14 cellular contexts compared by ENCODE assay signal in the genomic region with DNA sequence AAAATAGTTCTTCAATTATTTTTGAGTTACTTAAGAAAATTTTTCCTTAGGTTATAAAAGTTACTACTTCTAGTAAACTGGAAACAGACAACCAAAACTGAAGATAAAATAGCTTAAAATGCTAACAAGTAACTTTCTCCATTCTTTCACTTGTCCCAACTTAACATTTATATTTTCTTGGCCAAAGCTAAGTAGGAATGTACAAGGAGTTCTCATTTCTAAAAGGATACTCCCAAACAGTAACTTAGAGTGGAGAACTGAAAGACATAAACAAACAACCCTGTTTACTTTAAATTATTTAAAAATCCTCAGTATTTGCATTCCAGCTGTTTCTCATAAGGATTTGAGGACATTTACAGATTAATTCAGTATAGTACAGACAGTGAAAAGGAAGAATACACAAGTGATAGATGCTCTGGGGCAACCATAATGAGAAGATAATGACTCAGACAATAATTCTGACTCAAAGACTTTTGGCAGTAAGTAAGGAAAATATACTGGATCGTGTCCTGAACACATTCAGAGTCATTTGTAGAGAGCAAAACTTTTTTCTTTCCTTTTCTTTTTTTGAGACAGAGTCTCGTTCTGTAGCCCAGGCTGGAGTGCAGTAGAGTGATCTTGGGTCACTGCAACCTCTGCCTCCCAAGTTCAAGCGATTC. TPM values are rescaled to one million over a fixed set of nuclear protein-coding genes. Genes with fewer than 3 reads are reported as not detected.
A peak's percentile ranks its signal among the peaks of the same experiment; 100 is the strongest.
DNase-seq lines count a peak whose midpoint lies in the region; ATAC-seq and TF ChIP-seq lines count a peak whose summit lies in the region.
"Had no signal": no experiment of that assay in that cellular context is flagged by ENCODE, and none has a peak within 500 bp of the region (broad histone marks: within the 10 kb centered on the region; RNA-seq: fewer than 3 reads in every experiment).

No MANE protein-coding gene starts in this region.

- H3K4me1 ChIP-seq in SJSA1 (replicated peaks) = peaks cover 47% of the 10 kb centered on the region

- H3K4me3 ChIP-seq in SJSA1 = no peak overlapping the region
- H3K4me3 ChIP-seq in fibroblast of mammary gland (ENCODE audit: control insufficient read depth, low read depth, low read length) = no peak overlapping the region
- H3K4me3 ChIP-seq: cardiac muscle cell, testis had no signal

- H3K27ac ChIP-seq in SJSA1 = peak overlapping the region; percentile 20
- H3K27ac ChIP-seq: cardiac muscle cell had no signal

- H3K27me3 ChIP-seq in SJSA1 (replicated peaks) = no peaks in the 10 kb centered on the region
- H3K27me3 ChIP-seq: cardiac muscle cell, testis had no signal

- H3K9me3 ChIP-seq in SJSA1 (replicated peaks) = no peaks in the 10 kb centered on the region
- H3K9me3 ChIP-seq: testis had no signal

- DNase-seq in AG08396 (ENCODE audit: low spot score) = peak; percentile 22
- DNase-seq in SJSA1 (ENCODE audit: low read depth in 1 of 2, low spot score in 2 of 2) = peak in 1 of 2 experiments; percentile 70
- DNase-seq in fibroblast of mammary gland (ENCODE audit: low read depth) = peak; percentile 88
- no peak for DNase-seq in omental fat pad (ENCODE audit: low spot score)
- DNase-seq in GM10248 (ENCODE audit: extremely low spot score) = no peak
- DNase-seq: activated T-cell treated with anti-CD3 and anti-CD28 coated beads, Interleukin-2, amount 50 U/mL, for 24 hours; AML-193; NCI-H1436 treated with DMSO at 0.1 percent for 48 hours; testis had no signal

- CTCF ChIA-PET in GM10248 (lab: Yijun Ruan, JAX) = no interaction called here

- TF ChIP-seq CTCF in fibroblast of mammary gland (conservative IDR thresholded peaks at IDR 0.05; ENCODE audit: control insufficient read depth, insufficient read depth, low read depth, low read length) = no peak
- no peak for TF ChIP-seq CTCF in omental fat pad (IDR thresholded peaks at IDR 0.05)
- no peak for TF ChIP-seq CTCF in GM10248 (IDR thresholded peaks at IDR 0.05; ENCODE audit: control extremely low read depth, extremely low read depth, low read depth, missing control alignments)

- POLR2A ChIA-PET in GM10248 (lab: Yijun Ruan, JAX) = no interaction called here

- H3K36me3 ChIP-seq in SJSA1 = peaks cover 22% of the 10 kb centered on the region

- ATAC-seq in omental fat pad (ENCODE audit: low FRiP score) (peak; percentile 90), GM21360 (IDR thresholded peaks at IDR 0.05; ENCODE audit: unreplicated experiment) (no peak), GM21423 (IDR thresholded peaks at IDR 0.05; ENCODE audit: unreplicated experiment) (no peak), HG02759 (IDR thresholded peaks at IDR 0.05; ENCODE audit: unreplicated experiment) (no peak)
- ATAC-seq: natural killer cell treated with Interleukin-12 subunit alpha and Interleukin-12 subunit beta and Interleukin-15 and Interleukin-18, amount 100 ng/mL, for 72 hours had no signal

RNA-seq across cellular contexts. Expression of a gene that starts 29.2 kb away (rescaled TPM):
- total RNA-seq in SJSA1 (2014; rRNA removed; shearing (Covaris generic)) = 3,394 and 3,434 TPM in 2 replicates
- 1,000 to 10,000 TPM in 3 of 4 donors, 100 to 1,000 TPM in 1; 907 to 1,545 (median 1,123) TPM for total RNA-seq in omental fat pad

RNA-seq across cellular contexts. Expression of a gene that starts 51.9 kb away (rescaled TPM):
- total RNA-seq in SJSA1 (2014; rRNA removed; shearing (Covaris generic)) = 25.1 and 28.5 TPM in 2 replicates
- 10 to 100 TPM; 22.2 to 36.4 (median 26.2) TPM for total RNA-seq in omental fat pad

Comparison
In these comparisons a context has a peak if more than half of its experiments do, and no peak if none do; other contexts are left out.
1. DNase-seq: peak in AG08396 (single experiment) and fibroblast of mammary gland (single experiment); none in omental fat pad (single experiment) and GM10248 (single experiment).